In genomic region chr11:72833083-72833733, GRCh38 we compare ENCODE assay signal across 12 cellular contexts. TPM values are rescaled to one million over a fixed set of nuclear protein-coding genes. Genes with fewer than 3 reads are reported as not detected.
DNase-seq lines count a peak whose midpoint lies in the region; ATAC-seq and TF ChIP-seq lines count a peak whose summit lies in the region.
"Had no signal": no experiment of that assay in that cellular context is flagged by ENCODE, and none has a peak within 500 bp of the region (broad histone marks: within the 10 kb centered on the region; RNA-seq: fewer than 3 reads in every experiment).

No MANE protein-coding gene starts in this region.

- no peak overlapping the region for H4K8ac ChIP-seq in IMR-90 (ENCODE audit: low read depth in 2 of 2, low read length in 2 of 2)

- CTCF ChIA-PET in IMR-90 (lab: Yijun Ruan, JAX): interaction anchor here (0.5 to 3.2 kb wide), 5 partner anchors 48 to 1943 kb away, joined by 4 to 19 read pairs (median 6); no protein-coding TSS in a partner anchor

- H3K4me3 ChIP-seq in CD4-positive, CD25-positive, alpha-beta regulatory T cell (ENCODE audit: low read depth, low read length): no peak overlapping the region
- H3K4me3 ChIP-seq in IMR-90 (ENCODE audit: insufficient read depth, low read depth, low read length) (no peak overlapping the region), prostate gland (no peak overlapping the region), GM23248 (no peak overlapping the region)
- H3K4me3 ChIP-seq: hepatocyte had no signal

- peaks cover 8% of the 10 kb centered on the region for H3K36me3 Mint-ChIP-seq in CD4-positive, CD25-positive, alpha-beta regulatory T cell
- H3K36me3 Mint-ChIP-seq in effector memory CD8-positive, alpha-beta T cell (ENCODE audit: insufficient read depth): peaks cover 40% of the 10 kb centered on the region

- H3K23ac ChIP-seq in IMR-90 (ENCODE audit: low read depth, low read length): peak overlapping the region; percentile 59

- DNase-seq in CD4-positive, CD25-positive, alpha-beta regulatory T cell: no peak
- DNase-seq in IMR-90: no peak
- no peak for DNase-seq in effector memory CD8-positive, alpha-beta T cell
- DNase-seq in prostate gland (ENCODE audit: low spot score): no peak
- DNase-seq in GM23248: no peak
- DNase-seq in NCI-H748 treated with DMSO at 0.1 percent for 48 hours (lab: John Stamatoyannopoulos, UW): no peak
- no peak for DNase-seq in NCI-H1930 (lab: John Stamatoyannopoulos, UW)
- DNase-seq: activated gamma-delta T cell, SHP77 had no signal

- H3K14ac ChIP-seq in IMR-90 (replicated peaks; ENCODE audit: low read depth, low read length): no peak overlapping the region

- TF ChIP-seq CTCF in IMR-90 (conservative IDR thresholded peaks at IDR 0.05; ENCODE audit: low read depth, low read length) (no peak), prostate gland (IDR thresholded peaks at IDR 0.05) (no peak)

- H3K9me3 ChIP-seq in CD4-positive, CD25-positive, alpha-beta regulatory T cell (ENCODE audit: control insufficient read depth in 2 of 2, low read length in 2 of 2): no peaks in the 10 kb centered on the region
- no peaks in the 10 kb centered on the region for H3K9me3 ChIP-seq in IMR-90 (ENCODE audit: control insufficient read depth, insufficient read depth, low read length)
- no peaks in the 10 kb centered on the region for H3K9me3 ChIP-seq in prostate gland
- H3K9me3 ChIP-seq in GM23248 (ENCODE audit: low read depth): no peaks in the 10 kb centered on the region

- H3K4me2 ChIP-seq in IMR-90 (ENCODE audit: low read depth, low read length): no peak overlapping the region
- no peak overlapping the region for H3K4me2 ChIP-seq in GM23248 (ENCODE audit: unreplicated experiment)
- H3K4me2 ChIP-seq: hepatocyte had no signal

- no CpG with 5 or more reads among the region's 5 CpGs for WGBS in IMR-90 (ENCODE audit: extremely low coverage in 2 of 2, insufficient read length in 1 of 2), 2 experiments
- 93% methylated on average over 5 of the region's 5 CpGs for WGBS in prostate gland
- 96 to 99% methylated on average over 5 of the region's 5 CpGs for WGBS in GM23248 (ENCODE audit: low coverage in 1 of 2, low lambda C conversion rate in 2 of 2, missing lambda C conversion rate in 2 of 2), 2 experiments

- H2AFZ ChIP-seq in IMR-90 (replicated peaks; ENCODE audit: low read length, poor library complexity) (no peak overlapping the region), GM23248 (no peak overlapping the region)
- H2AFZ ChIP-seq: hepatocyte had no signal

- TF ChIP-seq RAD21 in IMR-90 (IDR thresholded peaks at IDR 0.05; ENCODE audit: low read length): no peak

- H2AK5ac ChIP-seq in IMR-90 (ENCODE audit: low read depth, low read length): no peak overlapping the region

- dilution Hi-C loops in IMR-90 (cut with HindIII; ENCODE audit: low sequenced_read_pairs, unreplicated experiment): no loop called here

- in situ Hi-C loops in IMR-90 (cut with MboI; ENCODE audit: low sequenced_read_pairs) (loop anchor here (5.0 kb wide), 2 partner anchors 344 to 454 kb away; no protein-coding TSS in a partner anchor), GM23248 (cut with MboI) (loop anchor here (10.0 to 25.0 kb wide), 2 partner anchors 342 to 454 kb away; no protein-coding TSS in a partner anchor)

- peaks cover 32% of the 10 kb centered on the region for H3K36me3 ChIP-seq in CD4-positive, CD25-positive, alpha-beta regulatory T cell (ENCODE audit: control insufficient read depth, insufficient read depth, low read length)
- H3K36me3 ChIP-seq in IMR-90 (ENCODE audit: control insufficient read depth, insufficient read depth, low read length): peaks cover 2% of the 10 kb centered on the region; the same call in 1 of the 2 replicates
- no peaks in the 10 kb centered on the region for H3K36me3 ChIP-seq in prostate gland
- peaks cover 5% of the 10 kb centered on the region; the same call in 1 of the 2 replicates for H3K36me3 ChIP-seq in GM23248 (ENCODE audit: low read depth)

- H3K9ac ChIP-seq in IMR-90 (ENCODE audit: low read depth, low read length) (no peak overlapping the region), GM23248 (no peak overlapping the region)

- no peaks in the 10 kb centered on the region for H3K9me2 ChIP-seq in GM23248 (ENCODE audit: insufficient read depth)

- no peak overlapping the region for H3K4me3 Mint-ChIP-seq in CD4-positive, CD25-positive, alpha-beta regulatory T cell
- no peak overlapping the region for H3K4me3 Mint-ChIP-seq in effector memory CD8-positive, alpha-beta T cell

- no peak overlapping the region for H3K27ac ChIP-seq in CD4-positive, CD25-positive, alpha-beta regulatory T cell (ENCODE audit: insufficient read depth, low read length, poor library complexity, severe bottlenecking)
- H3K27ac ChIP-seq in IMR-90 (ENCODE audit: insufficient read depth, low read length): no peak overlapping the region
- H3K27ac ChIP-seq in prostate gland: peak overlapping the region; percentile 15 to 48
- no peak overlapping the region for H3K27ac ChIP-seq in GM23248
- H3K27ac ChIP-seq: C4-2B had no signal

- H3K4ac ChIP-seq in IMR-90 (ENCODE audit: low read depth, low read length): no peak overlapping the region

- H3K79me1 ChIP-seq in IMR-90 (ENCODE audit: low read depth in 1 of 2, low read length in 2 of 2): peaks cover 0 to 14% of the 10 kb centered on the region in 2 experiments; a peak in 1 of 4 replicates

- H2BK15ac ChIP-seq in IMR-90 (ENCODE audit: low read depth, low read length): no peak overlapping the region

- peaks cover 0 to 13% (median 1%) of the 10 kb centered on the region in 4 donors for H3K4me1 Mint-ChIP-seq in CD4-positive, CD25-positive, alpha-beta regulatory T cell
- H3K4me1 Mint-ChIP-seq in effector memory CD8-positive, alpha-beta T cell (ENCODE audit: low read depth in 2 of 2): peaks cover 17 to 19% of the 10 kb centered on the region in 2 donors

- no peak overlapping the region for H4K91ac ChIP-seq in IMR-90 (ENCODE audit: insufficient read depth, low read depth, low read length)

- H3K9me3 Mint-ChIP-seq in CD4-positive, CD25-positive, alpha-beta regulatory T cell: no peaks in the 10 kb centered on the region
- H3K9me3 Mint-ChIP-seq in effector memory CD8-positive, alpha-beta T cell: no peaks in the 10 kb centered on the region

- no peak overlapping the region for H3K56ac ChIP-seq in IMR-90 (ENCODE audit: extremely low read depth, insufficient read depth, low read length)

- intact Hi-C loops in IMR-90 (cut with micrococcal nuclease): no loop called here
- intact Hi-C loops in prostate gland (cut with DNase I): loop anchor here (5.0 to 10.0 kb wide), 2 partner anchors 312 to 409 kb away; partner anchors contain the start of gene FCHSD2

- H2BK120ac ChIP-seq in IMR-90 (ENCODE audit: low read depth, low read length): no peak overlapping the region

- ATAC-seq in CD4-positive, CD25-positive, alpha-beta regulatory T cell (ENCODE audit: low read depth in 2 of 2): no peak
- ATAC-seq in IMR-90 (ENCODE audit: low read depth) (no peak), esophagus mucosa (no peak)
- ATAC-seq in effector memory CD8-positive, alpha-beta T cell (replicated peaks): no peak

- BruUV-seq in IMR-90 (replicated peaks; lab: Mats Ljungman, UMichigan): no TSS peak

- H3K27me3 Mint-ChIP-seq in CD4-positive, CD25-positive, alpha-beta regulatory T cell: no peaks in the 10 kb centered on the region
- no peaks in the 10 kb centered on the region for H3K27me3 Mint-ChIP-seq in effector memory CD8-positive, alpha-beta T cell

- peaks cover 14% of the 10 kb centered on the region for H3F3A ChIP-seq in GM23248 (ENCODE audit: insufficient read depth)

- no peak overlapping the region for H2AK9ac ChIP-seq in IMR-90 (replicated peaks; ENCODE audit: low read depth, low read length, poor library complexity)

- no peak overlapping the region for H3K18ac ChIP-seq in IMR-90 (ENCODE audit: low read depth, low read length)

- no peak overlapping the region for H2BK5ac ChIP-seq in IMR-90 (ENCODE audit: low read depth, low read length, poor library complexity, severe bottlenecking)

- POLR2A ChIA-PET in IMR-90 (lab: Charles Lee; ENCODE audit: unreplicated experiment): no interaction called here

- no peak overlapping the region for H4K5ac ChIP-seq in IMR-90 (ENCODE audit: low read depth, low read length)

- H3K4me1 ChIP-seq in CD4-positive, CD25-positive, alpha-beta regulatory T cell (ENCODE audit: control insufficient read depth, insufficient read depth, low read length, poor library complexity, severe bottlenecking): peaks cover 2% of the 10 kb centered on the region
- H3K4me1 ChIP-seq in IMR-90 (ENCODE audit: control insufficient read depth, insufficient read depth, low read length) (peaks cover 8% of the 10 kb centered on the region), prostate gland (replicated peaks) (peaks cover 5% of the 10 kb centered on the region), GM23248 (ENCODE audit: insufficient read depth) (peaks cover 4% of the 10 kb centered on the region)

- no peaks in the 10 kb centered on the region for H3K79me2 ChIP-seq in GM23248 (ENCODE audit: insufficient read depth)
- H3K79me2 ChIP-seq: hepatocyte had no signal

- H3K27ac Mint-ChIP-seq in CD4-positive, CD25-positive, alpha-beta regulatory T cell: peak overlapping the region in 2 of 3 donors; percentile 53 to 89
- peak overlapping the region; percentile 89 to 96 for H3K27ac Mint-ChIP-seq in effector memory CD8-positive, alpha-beta T cell

- TF ChIP-seq POLR2A in IMR-90 (IDR thresholded peaks at IDR 0.05; ENCODE audit: low read depth, low read length): no peak
- TF ChIP-seq POLR2A in prostate gland (IDR thresholded peaks at IDR 0.05): no peak

- H3K27me3 ChIP-seq in CD4-positive, CD25-positive, alpha-beta regulatory T cell (ENCODE audit: control insufficient read depth, insufficient read depth, low read length): no peaks in the 10 kb centered on the region
- no peaks in the 10 kb centered on the region for H3K27me3 ChIP-seq in IMR-90 (ENCODE audit: control insufficient read depth, insufficient read depth, low read length)
- no peaks in the 10 kb centered on the region for H3K27me3 ChIP-seq in prostate gland (replicated peaks; ENCODE audit: insufficient read depth)
- H3K27me3 ChIP-seq in GM23248 (replicated peaks; ENCODE audit: insufficient read depth): no peaks in the 10 kb centered on the region
- H3K27me3 ChIP-seq: hepatocyte had no signal

- H2BK20ac ChIP-seq in IMR-90 (ENCODE audit: low read depth, low read length): no peak overlapping the region

- no peaks in the 10 kb centered on the region for H4K20me1 ChIP-seq in IMR-90 (ENCODE audit: insufficient read depth, low read length)
- H4K20me1 ChIP-seq in GM23248 (ENCODE audit: insufficient read depth): no peaks in the 10 kb centered on the region

- H3K9me1 ChIP-seq in IMR-90 (ENCODE audit: insufficient read depth, low read length): peaks cover 5% of the 10 kb centered on the region

RNA-seq across cellular contexts. Expression of gene ATG16L2, which starts 19.0 kb away (rescaled TPM):
- 89.9 TPM for total RNA-seq in CD4-positive, CD25-positive, alpha-beta regulatory T cell
- 10 to 100 TPM in 2 of 4 donors, 1 to 10 TPM in 2; 6.7 to 13.3 (median 9.3) TPM for polyA plus RNA-seq in CD4-positive, CD25-positive, alpha-beta regulatory T cell
- 1.3 and 1.4 TPM in 2 replicates for total RNA-seq in IMR-90 (2012; rRNA removed)
- 12.2 and 12.7 TPM in 2 replicates for polyA plus RNA-seq in IMR-90 (2012; rRNA removed)
- polyA plus RNA-seq in IMR-90 (2012; cell fraction: cytosol; rRNA removed): 2.9 and 5.8 TPM in 2 replicates
- polyA plus RNA-seq in IMR-90 (2012; cell fraction: nucleus; rRNA removed; ENCODE audit: low replicate concordance): 186 and 227 TPM in 2 replicates
- total RNA-seq in prostate gland: 10 to 100 TPM; 27.5 to 29.7 TPM
- 14.3 and 45.4 TPM in 2 replicates for total RNA-seq in GM23248 (2014; rRNA removed; shearing (Covaris generic))
- 9.7 and 12.3 TPM in 2 replicates for polyA plus RNA-seq in GM23248 (2016; fragmentation: Nextera tagmentation; extraction: Ambion mirVana)
- total RNA-seq in esophagus mucosa: 16.1 TPM

RNA-seq across cellular contexts. Expression of gene STARD10, which starts 39.4 kb away (rescaled TPM):
- 11.2 TPM for total RNA-seq in CD4-positive, CD25-positive, alpha-beta regulatory T cell
- 10 to 100 TPM; 13.6 to 16.8 (median 14.0) TPM for polyA plus RNA-seq in CD4-positive, CD25-positive, alpha-beta regulatory T cell
- total RNA-seq in IMR-90 (2012; rRNA removed) (22.2 and 23.8 TPM in 2 replicates), prostate gland (100 to 1,000 TPM; 132 to 208 TPM), esophagus mucosa (68.8 TPM)
- polyA plus RNA-seq in IMR-90 (2012; rRNA removed) (32.9 and 37.4 TPM in 2 replicates), GM23248 (2016; fragmentation: Nextera tagmentation; extraction: Ambion mirVana) (6.6 and 8.7 TPM in 2 replicates)
- polyA plus RNA-seq in IMR-90 (2012; cell fraction: cytosol; rRNA removed): 51.8 and 54.8 TPM in 2 replicates
- polyA plus RNA-seq in IMR-90 (2012; cell fraction: nucleus; rRNA removed; ENCODE audit: low replicate concordance): 18.7 and 29.9 TPM in 2 replicates
- total RNA-seq in GM23248 (2014; rRNA removed; shearing (Covaris generic)): 5.7 and 14.7 TPM in 2 replicates

Comparison
In these comparisons a context has a peak if more than half of its experiments do, and no peak if none do; other contexts are left out.
1. H3K27ac ChIP-seq: peak in prostate gland (2 of 2); none in CD4-positive, CD25-positive, alpha-beta regulatory T cell (single experiment), IMR-90 (single experiment) and GM23248 (single experiment).